13 cellular contexts compared by ENCODE assay signal in the genomic region with DNA sequence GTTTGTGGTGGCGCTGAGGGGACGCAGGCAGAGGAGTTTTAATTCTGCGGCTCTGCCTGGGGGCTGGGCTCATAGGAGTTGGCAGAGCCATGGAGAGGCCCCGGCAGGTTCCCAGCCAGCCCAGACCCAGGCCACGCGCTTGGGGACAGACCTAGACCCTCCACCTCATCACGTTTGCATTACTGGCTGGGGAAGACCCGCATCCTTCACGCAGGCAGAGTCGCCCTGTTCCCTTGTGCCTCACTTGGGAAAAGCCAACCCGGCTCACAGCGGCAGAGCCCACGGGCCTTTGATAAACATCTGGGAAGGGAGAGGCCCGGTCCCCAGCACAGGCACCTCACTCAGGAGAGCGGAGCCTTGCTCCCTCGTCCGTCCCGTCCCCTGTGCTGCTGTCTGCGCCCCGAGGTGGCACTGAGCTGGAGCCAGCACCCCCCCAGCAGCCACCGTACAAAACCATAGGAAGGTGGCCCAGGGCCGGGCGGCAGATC. TPM values are rescaled to one million over a fixed set of nuclear protein-coding genes. Genes with fewer than 3 reads are reported as not detected.
DNase-seq lines count a peak whose midpoint lies in the region; ATAC-seq and TF ChIP-seq lines count a peak whose summit lies in the region.
"Had no signal": no experiment of that assay in that cellular context is flagged by ENCODE, and none has a peak within 500 bp of the region (broad histone marks: within the 10 kb centered on the region; RNA-seq: fewer than 3 reads in every experiment).

No MANE protein-coding gene starts in this region.

- DNase-seq in H9 (no peak), astrocyte of the hippocampus (ENCODE audit: low read depth, low spot score) (peak; percentile 22), lower lobe of right lung (peak; percentile 30), germinal center (ENCODE audit: low spot score) (no peak), medulla oblongata (ENCODE audit: extremely low spot score) (no peak)
- no peak for DNase-seq in activated CD4-positive, alpha-beta T cell treated with anti-CD3 and anti-CD28 coated beads for 1 hour
- DNase-seq: activated CD4-positive, alpha-beta T cell treated with anti-CD3 and anti-CD28 coated beads, Interleukin-2, amount 50 U/mL, for 1 hour; AML-193; NCI-H1436 had no signal

- TF ChIP-seq CTCF in H9 (conservative IDR thresholded peaks at IDR 0.05): no peak
- TF ChIP-seq CTCF in lower lobe of right lung (IDR thresholded peaks at IDR 0.05): no peak

- no peak overlapping the region for H4K91ac ChIP-seq in H9 (ENCODE audit: insufficient read length, low read depth, low read length)

- H3K36me3 Mint-ChIP-seq in H9 (ENCODE audit: insufficient read depth in 1 of 3, low read depth in 3 of 3): peaks cover 18 to 58% (median 51%) of the 10 kb centered on the region in 3 experiments; a peak in 6 of 7 replicates

- H3K4ac ChIP-seq in H9 (ENCODE audit: low read depth, low read length): no peak overlapping the region

- ATAC-seq in lower lobe of right lung: peak; percentile 5 to 10
- ATAC-seq in HG02798 (IDR thresholded peaks at IDR 0.05; ENCODE audit: poor library complexity, unreplicated experiment): no peak

- no peaks in the 10 kb centered on the region; the same call in 1 of the 2 replicates for H3K27me3 Mint-ChIP-seq in H9 (ENCODE audit: low read depth)

- H3K36me3 ChIP-seq in lower lobe of right lung (peaks cover 86% of the 10 kb centered on the region), stomach smooth muscle (ENCODE audit: control insufficient read depth in 2 of 2, insufficient read depth in 2 of 2, low read length in 2 of 2) (peaks cover 23 to 27% of the 10 kb centered on the region in 2 donors)

- H3K4me1 ChIP-seq in H9 (ENCODE audit: insufficient read depth, low read length) (no peaks in the 10 kb centered on the region), lower lobe of right lung (peaks cover 5% of the 10 kb centered on the region), stomach smooth muscle (ENCODE audit: control insufficient read depth, insufficient read depth, low read length) (peaks cover 23% of the 10 kb centered on the region)

- no peaks in the 10 kb centered on the region for H3K79me2 ChIP-seq in H9 (ENCODE audit: insufficient read depth, low read length)

- H4K5ac ChIP-seq in H9 (ENCODE audit: insufficient read length, low read depth, low read length): no peak overlapping the region

- peaks cover 5 to 9% of the 10 kb centered on the region in 2 experiments; a peak in 3 of 4 replicates for H3K4me1 Mint-ChIP-seq in H9

- H3K23me2 ChIP-seq in H9 (ENCODE audit: insufficient read length, low read depth, low read length, poor library complexity, severe bottlenecking): no peaks in the 10 kb centered on the region

- intact Hi-C loops in lower lobe of right lung (cut with DNase I): no loop called here

- H3K79me1 ChIP-seq in H9 (ENCODE audit: insufficient read depth, low read depth, low read length, poor library complexity, severe bottlenecking): no peaks in the 10 kb centered on the region

- no peak overlapping the region for H2BK5ac ChIP-seq in H9 (ENCODE audit: insufficient read length, low read length)

- H3K27me3 ChIP-seq in H9 (ENCODE audit: insufficient read depth, low read length) (no peaks in the 10 kb centered on the region), lower lobe of right lung (ENCODE audit: low read depth) (no peaks in the 10 kb centered on the region), stomach smooth muscle (ENCODE audit: control insufficient read depth in 1 of 2, insufficient read depth in 2 of 2, low read length in 2 of 2) (no peaks in the 10 kb centered on the region)

- no peak overlapping the region for H3T11ph ChIP-seq in H9 (ENCODE audit: low read length)

- H3K56ac ChIP-seq in H9 (ENCODE audit: insufficient read length, low read depth, low read length): no peak overlapping the region

- no peak overlapping the region for H2BK15ac ChIP-seq in H9 (ENCODE audit: low read depth, low read length)

- H3K4me3 ChIP-seq in lower lobe of right lung (no peak overlapping the region), stomach smooth muscle (ENCODE audit: low read length in 2 of 2) (no peak overlapping the region)
- H3K4me3 ChIP-seq: smooth muscle cell had no signal

- H3K27ac Mint-ChIP-seq in H9: peak overlapping the region in 2 of 3 experiments; percentile 66 to 68; a peak in 5 of 7 replicates
- H3K27ac Mint-ChIP-seq: activated T-helper 1 cell treated with anti-CD3 and anti-CD28 coated beads, Interleukin-12 subunit alpha, Interleukin-12 subunit beta, Interleukin-2, Interleukin-4 antibody, amounts not matched to agents 30 ng/mL and 10 ng/mL and 1 ng/mL, durations not matched to agents 14 hours and 24 hours and 36 hours had no signal

- no peak overlapping the region for H2AFZ ChIP-seq in H9 (ENCODE audit: low read length)

- H3K9me3 ChIP-seq in H9 (ENCODE audit: control insufficient read depth, low read depth, low read length): no peaks in the 10 kb centered on the region
- no peaks in the 10 kb centered on the region for H3K9me3 ChIP-seq in lower lobe of right lung
- no peaks in the 10 kb centered on the region for H3K9me3 ChIP-seq in stomach smooth muscle (ENCODE audit: control insufficient read depth in 2 of 2, low read length in 2 of 2)

- WGBS in H9 (ENCODE audit: extremely low coverage, insufficient read length, low lambda C conversion rate): no CpG with 5 or more reads among the region's 23 CpGs

- no peak overlapping the region for H2BK20ac ChIP-seq in H9 (ENCODE audit: low read depth, low read length, poor library complexity, severe bottlenecking)

- no peaks in the 10 kb centered on the region for H3K9me3 Mint-ChIP-seq in H9
- H3K9me3 Mint-ChIP-seq: activated T-helper 1 cell treated with anti-CD3 and anti-CD28 coated beads, Interleukin-12 subunit alpha, Interleukin-12 subunit beta, Interleukin-2, Interleukin-4 antibody, amounts not matched to agents 30 ng/mL and 10 ng/mL and 1 ng/mL, durations not matched to agents 14 hours and 24 hours and 36 hours had no signal

- H3K14ac ChIP-seq in H9 (ENCODE audit: insufficient read depth, low read length): no peak overlapping the region; the same call in 1 of the 2 replicates

- H4K8ac ChIP-seq in H9 (replicated peaks; ENCODE audit: insufficient read length, low read depth, low read length): no peak overlapping the region

- no peak overlapping the region for H3K4me2 ChIP-seq in H9 (ENCODE audit: insufficient read depth, insufficient read length, low read length)
- H3K4me2 ChIP-seq: smooth muscle cell had no signal

- H3K23ac ChIP-seq in H9 (ENCODE audit: insufficient read length, low read depth, low read length): no peak overlapping the region

- no peak overlapping the region for H2BK12ac ChIP-seq in H9 (ENCODE audit: insufficient read length, low read depth, low read length)

- H3K9ac ChIP-seq in H9 (ENCODE audit: extremely low read depth, insufficient read length, low read length): no peak overlapping the region
- peak overlapping the region in 1 of 2 donors; percentile 56 for H3K9ac ChIP-seq in stomach smooth muscle (ENCODE audit: low read length in 2 of 2)

- no peak overlapping the region for H2BK120ac ChIP-seq in H9 (ENCODE audit: low read depth, low read length, poor library complexity, severe bottlenecking)

- H3K27ac ChIP-seq in H9 (ENCODE audit: insufficient read length, low read depth, low read length) (no peak overlapping the region), lower lobe of right lung (peak overlapping the region; percentile 14), stomach smooth muscle (ENCODE audit: low read length) (peak overlapping the region; percentile 70)

- H3K18ac ChIP-seq in H9 (ENCODE audit: insufficient read length, low read depth, low read length): no peak overlapping the region

- H3K4me3 Mint-ChIP-seq in H9: no peak overlapping the region
- H3K4me3 Mint-ChIP-seq: activated T-helper 1 cell treated with anti-CD3 and anti-CD28 coated beads, Interleukin-12 subunit alpha, Interleukin-12 subunit beta, Interleukin-2, Interleukin-4 antibody, amounts not matched to agents 30 ng/mL and 10 ng/mL and 1 ng/mL, durations not matched to agents 14 hours and 24 hours and 36 hours had no signal

- H2AK5ac ChIP-seq in H9 (ENCODE audit: insufficient read length, low read length): no peak overlapping the region

- no peaks in the 10 kb centered on the region for H4K20me1 ChIP-seq in H9 (ENCODE audit: control insufficient read depth, insufficient read depth, insufficient read length)

RNA-seq across cellular contexts. Expression of a gene that starts 54.8 kb away (rescaled TPM):
- 16.9 and 17.6 TPM in 2 replicates for total RNA-seq in H9 (2021)
- 10.6 TPM for total RNA-seq in lower lobe of right lung

Comparison
In these comparisons a context has a peak if more than half of its experiments do, and no peak if none do; other contexts are left out.
1. DNase-seq: peak in astrocyte of the hippocampus (single experiment) and lower lobe of right lung (single experiment); none in H9 (single experiment), activated CD4-positive, alpha-beta T cell treated with anti-CD3 and anti-CD28 coated beads for 1 hour (single experiment), germinal center (single experiment) and medulla oblongata (single experiment).